1 cellular context compared by ENCODE assay signal in the genomic region with DNA sequence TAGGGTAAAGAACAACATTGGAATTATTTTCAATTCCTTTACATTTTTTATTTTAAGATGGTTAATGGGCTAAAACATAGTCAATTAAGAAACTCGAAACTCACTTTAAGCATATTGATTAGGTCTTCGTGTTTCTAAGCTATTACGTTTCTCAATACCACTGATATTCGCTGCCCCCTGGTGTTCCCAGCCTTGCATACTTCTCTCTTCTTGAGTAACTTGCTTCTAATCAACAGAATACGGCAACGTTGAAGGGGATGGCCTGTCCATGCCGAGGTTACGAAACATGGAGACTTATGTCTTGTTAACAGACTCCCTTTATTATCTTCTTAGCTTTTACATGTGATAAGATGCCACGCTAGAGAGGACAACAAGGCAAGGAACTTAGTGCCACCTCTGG.
TF ChIP-seq lines count a peak whose summit lies in the region.

No MANE protein-coding gene starts in this region.

TF ChIP-seq in HepG2, 621 proteins besides CTCF, POLR2A, EP300 and RAD21 (continued from another document):
- no peak for TF ChIP-seq PAXIP1 (CRISPR knock-in tag; conservative IDR thresholded peaks at IDR 0.05)
